In the genomic region with DNA sequence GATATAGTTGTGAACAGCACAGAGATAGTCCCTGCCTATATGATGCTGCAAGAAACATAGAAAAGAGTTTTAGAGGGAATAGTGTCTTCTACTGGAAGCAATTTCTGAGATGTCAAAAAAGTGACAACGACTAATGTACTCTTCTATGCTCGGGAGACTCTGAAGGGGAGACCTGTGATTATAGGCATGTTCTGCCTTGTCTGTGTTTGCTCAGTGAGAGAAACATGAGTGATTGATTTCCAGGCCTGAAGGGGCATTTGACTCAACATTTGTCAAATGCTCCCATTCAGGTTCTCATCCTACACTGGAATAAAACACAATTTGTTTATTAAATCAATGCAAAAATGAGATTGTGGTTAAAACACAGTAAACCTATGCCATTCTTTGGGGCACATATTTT, we compare ENCODE assay signal across 1 cellular context.
TF ChIP-seq lines count a peak whose summit lies in the region.

No MANE protein-coding gene starts in this region.

TF ChIP-seq in H1, 55 proteins besides CTCF, POLR2A, EP300 and RAD21 (continued from another document):
- TF ChIP-seq ATF2 (IDR thresholded peaks at IDR 0.05; ENCODE audit: low read length): no peak
- TF ChIP-seq SP4 (IDR thresholded peaks at IDR 0.05; ENCODE audit: low read length): no peak
- TF ChIP-seq CTBP2 (IDR thresholded peaks at IDR 0.05; ENCODE audit: borderline replicate concordance, insufficient read depth, insufficient read length, low read length): no peak
- TF ChIP-seq BACH1 (IDR thresholded peaks at IDR 0.05; ENCODE audit: low read length): no peak
- TF ChIP-seq SIRT6 (IDR thresholded peaks at IDR 0.05; ENCODE audit: low read length): no peak
- no peak for TF ChIP-seq SIN3A (conservative IDR thresholded peaks at IDR 0.05 in 1 of 2, IDR thresholded peaks at IDR 0.05 in 1 of 2; ENCODE audit: low read depth in 1 of 2, low read length in 2 of 2)
- no peak for TF ChIP-seq JUN (IDR thresholded peaks at IDR 0.05; ENCODE audit: low read depth, low read length)
- no peak for TF ChIP-seq CBX8 (IDR thresholded peaks at IDR 0.05; ENCODE audit: borderline replicate concordance, low read depth, low read length)
